In genomic region chr2:38104598-38104997, GRCh38 we compare ENCODE assay signal across 10 cellular contexts. TPM values are rescaled to one million over a fixed set of nuclear protein-coding genes. Genes with fewer than 3 reads are reported as not detected.
"Had no signal": no experiment of that assay in that cellular context is flagged by ENCODE, and none has a peak within 500 bp of the region (broad histone marks: within the 10 kb centered on the region; RNA-seq: fewer than 3 reads in every experiment).

No MANE protein-coding gene starts in this region.

- H3K4me2 ChIP-seq: KMS-11 had no signal

- ATAC-seq: HepG2, K562 had no signal

- H3K4me1 Mint-ChIP-seq: IgD-negative memory B cell had no signal

- H3K27ac ChIP-seq: HL-60, KMS-11 had no signal

- DNase-seq: IMR-90, KBM-7, KG1 had no signal

- H3K4me3 ChIP-seq: K562 had no signal

- H3K4me3 Mint-ChIP-seq: IgD-negative memory B cell had no signal

- FAIRE-seq: HepG2, HTR-8/SVneo, K562 had no signal

- H3K27ac Mint-ChIP-seq: IgD-negative memory B cell had no signal

RNA-seq across cellular contexts. Expression of gene CYP1B1, which starts 28.6 kb away (rescaled TPM):
- total RNA-seq: HepG2, HT1080 had no signal
- polyA plus RNA-seq: HepG2, K562 had no signal
